In the genomic region with DNA sequence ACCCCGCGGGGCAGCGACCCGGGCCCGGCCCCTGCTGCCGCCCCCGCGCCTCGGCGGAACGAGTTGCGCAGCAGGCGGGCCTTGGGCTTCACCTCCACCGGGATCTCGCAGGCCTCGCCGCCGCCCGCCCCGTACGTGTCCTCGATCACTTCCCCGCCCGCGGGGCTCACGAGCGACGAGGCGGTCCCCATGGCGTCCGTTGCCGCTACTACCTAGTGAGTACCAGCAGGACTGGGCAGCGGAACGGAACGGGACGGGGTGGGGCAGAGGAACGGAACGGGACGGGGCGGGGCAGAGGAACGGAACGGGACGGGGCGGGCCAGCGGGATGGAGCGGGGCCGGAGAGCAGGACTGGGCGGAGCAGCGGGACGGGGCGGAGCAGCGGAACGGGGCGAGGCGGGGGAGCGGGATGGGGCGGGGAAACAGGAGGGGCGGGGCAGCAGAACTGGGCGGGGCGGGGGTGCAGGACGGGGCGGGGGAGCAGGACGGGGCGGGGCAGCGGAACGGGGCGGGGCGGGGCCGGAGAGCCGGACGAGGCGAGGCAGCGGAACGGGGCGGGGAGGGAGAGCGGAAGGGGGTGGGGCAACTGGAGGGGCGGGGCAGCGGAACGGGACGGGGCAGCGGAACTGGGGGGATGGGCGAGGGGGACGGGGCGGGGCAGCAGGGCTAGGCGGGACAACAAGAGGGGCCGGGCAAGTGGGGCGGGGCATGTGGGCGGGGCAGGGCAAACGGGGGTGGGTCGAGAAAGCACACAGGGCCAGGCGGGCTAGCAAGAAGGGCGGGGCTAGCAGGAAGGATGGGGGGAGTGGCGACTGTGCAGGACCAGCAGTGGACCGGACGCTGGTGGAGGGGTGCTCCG, we compare ENCODE assay signal across 8 cellular contexts. TPM values are rescaled to one million over a fixed set of nuclear protein-coding genes. Genes with fewer than 3 reads are reported as not detected.
DNase-seq lines count a peak whose midpoint lies in the region; ATAC-seq and TF ChIP-seq lines count a peak whose summit lies in the region.

A gene with protein sequence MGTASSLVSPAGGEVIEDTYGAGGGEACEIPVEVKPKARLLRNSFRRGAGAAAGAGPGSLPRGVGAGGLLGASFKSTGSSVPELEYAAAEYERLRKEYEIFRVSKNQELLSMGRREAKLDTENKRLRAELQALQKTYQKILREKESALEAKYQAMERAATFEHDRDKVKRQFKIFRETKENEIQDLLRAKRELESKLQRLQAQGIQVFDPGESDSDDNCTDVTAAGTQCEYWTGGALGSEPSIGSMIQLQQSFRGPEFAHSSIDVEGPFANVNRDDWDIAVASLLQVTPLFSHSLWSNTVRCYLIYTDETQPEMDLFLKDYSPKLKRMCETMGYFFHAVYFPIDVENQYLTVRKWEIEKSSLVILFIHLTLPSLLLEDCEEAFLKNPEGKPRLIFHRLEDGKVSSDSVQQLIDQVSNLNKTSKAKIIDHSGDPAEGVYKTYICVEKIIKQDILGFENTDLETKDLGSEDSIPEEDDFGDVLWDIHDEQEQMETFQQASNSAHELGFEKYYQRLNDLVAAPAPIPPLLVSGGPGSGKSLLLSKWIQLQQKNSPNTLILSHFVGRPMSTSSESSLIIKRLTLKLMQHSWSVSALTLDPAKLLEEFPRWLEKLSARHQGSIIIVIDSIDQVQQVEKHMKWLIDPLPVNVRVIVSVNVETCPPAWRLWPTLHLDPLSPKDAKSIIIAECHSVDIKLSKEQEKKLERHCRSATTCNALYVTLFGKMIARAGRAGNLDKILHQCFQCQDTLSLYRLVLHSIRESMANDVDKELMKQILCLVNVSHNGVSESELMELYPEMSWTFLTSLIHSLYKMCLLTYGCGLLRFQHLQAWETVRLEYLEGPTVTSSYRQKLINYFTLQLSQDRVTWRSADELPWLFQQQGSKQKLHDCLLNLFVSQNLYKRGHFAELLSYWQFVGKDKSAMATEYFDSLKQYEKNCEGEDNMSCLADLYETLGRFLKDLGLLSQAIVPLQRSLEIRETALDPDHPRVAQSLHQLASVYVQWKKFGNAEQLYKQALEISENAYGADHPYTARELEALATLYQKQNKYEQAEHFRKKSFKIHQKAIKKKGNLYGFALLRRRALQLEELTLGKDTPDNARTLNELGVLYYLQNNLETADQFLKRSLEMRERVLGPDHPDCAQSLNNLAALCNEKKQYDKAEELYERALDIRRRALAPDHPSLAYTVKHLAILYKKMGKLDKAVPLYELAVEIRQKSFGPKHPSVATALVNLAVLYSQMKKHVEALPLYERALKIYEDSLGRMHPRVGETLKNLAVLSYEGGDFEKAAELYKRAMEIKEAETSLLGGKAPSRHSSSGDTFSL (N-terminal part only) (minus strand): TSS at position 245 of the 859 bp plus-strand sequence. CDS start 54 bp downstream, at position 191.

- H3K4me3 ChIP-seq in ACC112 (ENCODE audit: low read depth, low read length), result peak within 1 kb of the TSS; percentile 91
- H3K4me3 ChIP-seq in WERI-Rb-1 (ENCODE audit: low read depth, low read length), result peak within 1 kb of the TSS; percentile 60
- peak within 1 kb of the TSS; percentile 80 to 98 (median 92) for H3K4me3 ChIP-seq in breast epithelium

- peak within 1 kb of the TSS; percentile 41 for H3K27ac ChIP-seq in ACC112 (ENCODE audit: low read depth, low read length)
- peak within 1 kb of the TSS; percentile 77 for H3K27ac ChIP-seq in WERI-Rb-1
- H3K27ac ChIP-seq in breast epithelium, result peak within 1 kb of the TSS; percentile 98

- H2AFZ ChIP-seq in ACC112 (ENCODE audit: low read length, unreplicated experiment), result peak within 1 kb of the TSS; percentile 70

- DNase-seq in NCI-H2196 (lab: John Stamatoyannopoulos, UW; ENCODE audit: unreplicated experiment) (peak; percentile 95), WERI-Rb-1 (peak; percentile 97), breast epithelium (ENCODE audit: low spot score in 2 of 2) (peak; percentile 95 to 99), iPS-NIHi11 (ENCODE audit: low spot score) (peak; percentile 95), smooth muscle cell of the brain vasculature (ENCODE audit: low read depth, low spot score) (peak; percentile 90)

- H3K79me2 ChIP-seq in ACC112 (ENCODE audit: control insufficient read depth, insufficient read depth, low read length, unreplicated experiment), result peaks cover 24% of the 10 kb centered on the region

- peak; percentile 63 for TF ChIP-seq POLR2A in breast epithelium (IDR thresholded peaks at IDR 0.05)

- H3K4me1 ChIP-seq in ACC112 (ENCODE audit: control insufficient read depth, insufficient read depth, low read length, unreplicated experiment) (peaks cover 24% of the 10 kb centered on the region), breast epithelium (no peaks in the 10 kb centered on the region)

- H3K9me3 ChIP-seq in WERI-Rb-1 (ENCODE audit: severe bottlenecking) (no peaks in the 10 kb centered on the region), breast epithelium (no peaks in the 10 kb centered on the region)

- H3K36me3 ChIP-seq in ACC112 (ENCODE audit: insufficient read depth, low read length) (peaks cover 11% of the 10 kb centered on the region), WERI-Rb-1 (peaks cover 6% of the 10 kb centered on the region; the same call in 1 of the 2 replicates), breast epithelium (no peaks in the 10 kb centered on the region)

- TF ChIP-seq CTCF in WERI-Rb-1 (IDR thresholded peaks at IDR 0.05; ENCODE audit: low read depth, low read length), result no peak
- peak in 1 of 3 donors; percentile 37 for TF ChIP-seq CTCF in breast epithelium (IDR thresholded peaks at IDR 0.05)

- H3K27me3 ChIP-seq in ACC112 (ENCODE audit: insufficient read depth, low read length) (no peaks in the 10 kb centered on the region), WERI-Rb-1 (ENCODE audit: insufficient read depth, low read depth, severe bottlenecking) (no peaks in the 10 kb centered on the region), breast epithelium (no peaks in the 10 kb centered on the region)

- intact Hi-C loops in breast epithelium (cut with DNase I; ENCODE audit: low total_unique reads), result no loop called here

- ATAC-seq in GM18868 (IDR thresholded peaks at IDR 0.05; ENCODE audit: unreplicated experiment), result peak; percentile 81
- peak; percentile 81 for ATAC-seq in HG03108 (IDR thresholded peaks at IDR 0.05; ENCODE audit: unreplicated experiment)

RNA-seq across cellular contexts. Expression of the gene that starts here (rescaled TPM):
- total RNA-seq in breast epithelium, result 10 to 100 TPM; 53.0 to 98.2 (median 54.7) TPM

Comparison
In these comparisons a context has a peak if more than half of its experiments do, and no peak if none do; other contexts are left out.
1. Peak in every context shown above with its lines: DNase-seq, ATAC-seq, H3K4me3 ChIP-seq and H3K27ac ChIP-seq.
2. H3K27ac ChIP-seq: peak in every context shown above with its lines; median percentile 98 in breast epithelium; 77 in WERI-Rb-1; 41 in ACC112.